ENCODE assay signal across 28 cellular contexts in the genomic region with DNA sequence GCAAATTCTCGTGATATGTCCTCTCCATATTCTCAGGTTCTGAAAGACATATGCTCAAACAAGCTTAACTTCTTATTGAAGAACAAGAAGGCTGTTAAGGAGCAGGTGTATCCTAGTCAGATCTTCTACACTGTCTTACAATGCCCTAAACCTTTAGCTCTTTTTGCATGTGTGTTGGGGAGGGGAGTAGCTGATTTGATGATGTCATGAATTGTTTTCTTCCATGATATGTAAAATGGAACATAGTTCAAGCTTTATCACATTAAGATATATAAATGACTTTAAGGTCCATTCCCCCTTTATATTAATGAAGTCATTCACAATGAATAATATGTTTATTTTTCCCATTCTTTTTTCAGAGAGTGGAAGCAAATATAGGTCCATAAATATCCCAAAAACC.
"Had no signal": no experiment of that assay in that cellular context is flagged by ENCODE, and none has a peak within 500 bp of the region (broad histone marks: within the 10 kb centered on the region; RNA-seq: fewer than 3 reads in every experiment).

No MANE protein-coding gene starts in this region.

- H3K79me2 ChIP-seq: hepatocyte had no signal

- H3K27ac ChIP-seq: colonic mucosa, coronary artery, dorsolateral prefrontal cortex, epithelial cell of prostate, esophagus muscularis mucosa, esophagus squamous epithelium, foreskin keratinocyte, gastrocnemius medialis, gastroesophageal sphincter, heart left ventricle, heart right ventricle, hepatocyte had no signal

- H3K36me3 ChIP-seq: colonic mucosa, esophagus muscularis mucosa, esophagus squamous epithelium, gastrocnemius medialis, gastroesophageal sphincter, heart left ventricle, heart right ventricle had no signal

- H3K4me2 ChIP-seq: hepatocyte had no signal

- H3K27me3 ChIP-seq: colonic mucosa, dorsolateral prefrontal cortex, esophagus muscularis mucosa, esophagus squamous epithelium, hepatocyte had no signal

- H3K9me3 ChIP-seq: colonic mucosa, gastrocnemius medialis had no signal

- H3K4me1 ChIP-seq: colonic mucosa, esophagus muscularis mucosa, esophagus squamous epithelium, foreskin keratinocyte, gastrocnemius medialis, gastroesophageal sphincter, heart left ventricle, heart right ventricle had no signal

- H2AFZ ChIP-seq: hepatocyte had no signal

- H3K4me3 ChIP-seq: colonic mucosa, coronary artery, dorsolateral prefrontal cortex, esophagus muscularis mucosa, esophagus squamous epithelium, gastrocnemius medialis, gastroesophageal sphincter, heart left ventricle, heart right ventricle, hepatocyte had no signal

- DNase-seq: colonic mucosa; cortex of kidney; dermis blood vessel endothelial cell; dorsolateral prefrontal cortex; effector CD4-positive, alpha-beta T cell; effector CD8-positive, alpha-beta T cell; effector memory CD4-positive, alpha-beta T cell; effector memory CD8-positive, alpha-beta T cell; endodermal cell; erythroblast; esophagus squamous epithelium; foreskin fibroblast; foreskin keratinocyte; foreskin melanocyte; gastrocnemius medialis; glutamatergic neuron; head of caudate nucleus; heart left ventricle; heart right ventricle had no signal

- FAIRE-seq: endometrium, endothelial cell of umbilical vein, frontal cortex had no signal

- ATAC-seq: effector memory CD8-positive, alpha-beta T cell; esophagus mucosa; foreskin keratinocyte; gastrocnemius medialis; gastroesophageal sphincter; heart left ventricle; heart right ventricle had no signal
